1 cellular context compared by ENCODE assay signal in genomic region chr19:57814505-57815246, GRCh38.
TF ChIP-seq lines count a peak whose summit lies in the region.

Gene ZNF552, minus strand, starts transcription at chr19:57814913. Its CDS starts 170 bp downstream, at chr19:57814743.

TF ChIP-seq in K562, 482 proteins besides CTCF, POLR2A, EP300 and RAD21 (continued from another document and continues in another):
- TF ChIP-seq GMEB1 (CRISPR knock-in tag; IDR thresholded peaks at IDR 0.05) (peak; percentile 68), ZNF175 (CRISPR knock-in tag; IDR thresholded peaks at IDR 0.05; ENCODE audit: low read depth) (no peak), FOXP4 (CRISPR knock-in tag; IDR thresholded peaks at IDR 0.05; ENCODE audit: borderline replicate concordance) (peak; percentile 78; the same call in 1 of the 2 replicates), NRF1 (conservative IDR thresholded peaks at IDR 0.05 in 1 of 2, IDR thresholded peaks at IDR 0.05 in 1 of 2) (peak; percentile 90 to 91), HCFC1 (IDR thresholded peaks at IDR 0.05; ENCODE audit: low read depth, low read length) (peak; percentile 95), ELF4 (CRISPR knock-in tag; IDR thresholded peaks at IDR 0.05) (peak; percentile 69), BMI1 (IDR thresholded peaks at IDR 0.05; ENCODE audit: low read length) (no peak), ATF7 (IDR thresholded peaks at IDR 0.05) (peak; percentile 97), MAX (CRISPR knock-in tag; IDR thresholded peaks at IDR 0.05) (peak; percentile 79), KDM5B (IDR thresholded peaks at IDR 0.05; ENCODE audit: insufficient replicate concordance, low read depth, low read length) (peak; percentile 83), E2F8 (IDR thresholded peaks at IDR 0.05; ENCODE audit: low read depth, partially characterized antibody) (peak; percentile 63), POLR2G (IDR thresholded peaks at IDR 0.05; ENCODE audit: low read depth, low read length) (peak; percentile 83), NONO (IDR thresholded peaks at IDR 0.05; ENCODE audit: low read depth in 2 of 2, low read length in 1 of 2) (peak in 1 of 2 experiments; percentile 97; a peak in 2 of 4 replicates), HDAC2 (IDR thresholded peaks at IDR 0.05) (0 out of 2 replicates have a peak, but pooled peaks have one; percentile 33), MNT (conservative IDR thresholded peaks at IDR 0.05) (peak; percentile 68 to 83), SUPT5H (IDR thresholded peaks at IDR 0.05) (peak; percentile 89), ZBTB33 (CRISPR knock-in tag; IDR thresholded peaks at IDR 0.05) (0 out of 2 replicates have a peak, but pooled peaks have one; percentile 13), PBX2 (CRISPR knock-in tag; IDR thresholded peaks at IDR 0.05; ENCODE audit: low read depth) (peak; percentile 38; the same call in 1 of the 2 replicates), PBX2 (tag; conservative IDR thresholded peaks at IDR 0.05; ENCODE audit: low read depth) (peak; percentile 99), ZNF395 (CRISPR knock-in tag; IDR thresholded peaks at IDR 0.05) (peak; percentile 53; the same call in 1 of the 2 replicates), NFIC (IDR thresholded peaks at IDR 0.05) (peak; percentile 35; the same call in 1 of the 2 replicates), GABPA (tag; conservative IDR thresholded peaks at IDR 0.05; ENCODE audit: low read depth) (peak; percentile 90), TAF9B (IDR thresholded peaks at IDR 0.05; ENCODE audit: partially characterized antibody) (peak; percentile 29), CTBP1 (IDR thresholded peaks at IDR 0.05; ENCODE audit: borderline replicate concordance) (peak; percentile 22; the same call in 1 of the 2 replicates), C11orf30 (IDR thresholded peaks at IDR 0.05; ENCODE audit: low read depth) (peak; percentile 38; the same call in 1 of the 2 replicates), ZNF232 (CRISPR knock-in tag; IDR thresholded peaks at IDR 0.05) (no peak), ASH1L (IDR thresholded peaks at IDR 0.05; ENCODE audit: borderline replicate concordance, low read depth, partially characterized antibody) (peak; percentile 78), CREB3L1 (IDR thresholded peaks at IDR 0.05; ENCODE audit: borderline replicate concordance, low read depth) (peak; percentile 77; the same call in 1 of the 2 replicates), CREM (IDR thresholded peaks at IDR 0.05; ENCODE audit: low read depth) (peak; percentile 90), ESRRA (IDR thresholded peaks at IDR 0.05; ENCODE audit: borderline replicate concordance, low read depth) (peak; percentile 52), RAD51 (IDR thresholded peaks at IDR 0.05; ENCODE audit: borderline replicate concordance, low read depth) (peak; percentile 16; the same call in 1 of the 2 replicates), MTA1 (IDR thresholded peaks at IDR 0.05; ENCODE audit: borderline replicate concordance) (0 out of 2 replicates have a peak, but pooled peaks have one; percentile 53), CEBPB (tag; IDR thresholded peaks at IDR 0.05) (no peak), NFATC3 (IDR thresholded peaks at IDR 0.05) (no peak), ELF2 (CRISPR knock-in tag; IDR thresholded peaks at IDR 0.05) (peak; percentile 56; the same call in 1 of the 2 replicates), TAF1 (IDR thresholded peaks at IDR 0.05; ENCODE audit: control insufficient read depth, extremely low read depth, insufficient read depth, low read length, severe bottlenecking) (peak; percentile 83), ELF1 (tag; IDR thresholded peaks at IDR 0.05) (peak; percentile 89), PML (IDR thresholded peaks at IDR 0.05; ENCODE audit: low read length) (0 out of 2 replicates have a peak, but pooled peaks have one; percentile 47), RBFOX2 (IDR thresholded peaks at IDR 0.05; ENCODE audit: low read depth, low read length) (peak; percentile 83), STAG1 (CRISPR knock-in tag; IDR thresholded peaks at IDR 0.05; ENCODE audit: borderline replicate concordance) (no peak), RBM25 (IDR thresholded peaks at IDR 0.05; ENCODE audit: low read depth, low read length, severe bottlenecking) (peak; percentile 47), ZNF133 (CRISPR knock-in tag; IDR thresholded peaks at IDR 0.05) (no peak), SP2 (IDR thresholded peaks at IDR 0.05; ENCODE audit: extremely low read depth, low read depth, low read length, poor library complexity, severe bottlenecking) (peak; percentile 72)
- TF ChIP-seq, protein P1, sequence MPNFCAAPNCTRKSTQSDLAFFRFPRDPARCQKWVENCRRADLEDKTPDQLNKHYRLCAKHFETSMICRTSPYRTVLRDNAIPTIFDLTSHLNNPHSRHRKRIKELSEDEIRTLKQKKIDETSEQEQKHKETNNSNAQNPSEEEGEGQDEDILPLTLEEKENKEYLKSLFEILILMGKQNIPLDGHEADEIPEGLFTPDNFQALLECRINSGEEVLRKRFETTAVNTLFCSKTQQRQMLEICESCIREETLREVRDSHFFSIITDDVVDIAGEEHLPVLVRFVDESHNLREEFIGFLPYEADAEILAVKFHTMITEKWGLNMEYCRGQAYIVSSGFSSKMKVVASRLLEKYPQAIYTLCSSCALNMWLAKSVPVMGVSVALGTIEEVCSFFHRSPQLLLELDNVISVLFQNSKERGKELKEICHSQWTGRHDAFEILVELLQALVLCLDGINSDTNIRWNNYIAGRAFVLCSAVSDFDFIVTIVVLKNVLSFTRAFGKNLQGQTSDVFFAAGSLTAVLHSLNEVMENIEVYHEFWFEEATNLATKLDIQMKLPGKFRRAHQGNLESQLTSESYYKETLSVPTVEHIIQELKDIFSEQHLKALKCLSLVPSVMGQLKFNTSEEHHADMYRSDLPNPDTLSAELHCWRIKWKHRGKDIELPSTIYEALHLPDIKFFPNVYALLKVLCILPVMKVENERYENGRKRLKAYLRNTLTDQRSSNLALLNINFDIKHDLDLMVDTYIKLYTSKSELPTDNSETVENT (CRISPR knock-in tag; IDR thresholded peaks at IDR 0.05), result 0 out of 2 replicates have a peak, but pooled peaks have one; percentile 7
